21 cellular contexts compared by ENCODE assay signal in genomic region chr3:164851905-164852304, GRCh38.
DNase-seq lines count a peak whose midpoint lies in the region; ATAC-seq and TF ChIP-seq lines count a peak whose summit lies in the region.
"Had no signal": no experiment of that assay in that cellular context is flagged by ENCODE, and none has a peak within 500 bp of the region (broad histone marks: within the 10 kb centered on the region; RNA-seq: fewer than 3 reads in every experiment).

No MANE protein-coding gene starts in this region.

- CTCF ChIA-PET in PC-9 (lab: Charles Lee), result interaction anchor here (0.6 kb wide), 1 partner anchor 499 kb away, joined by 4 read pairs; no protein-coding TSS in a partner anchor
- CTCF ChIA-PET in GM10248 (lab: Yijun Ruan, JAX), result no interaction called here

- no peaks in the 10 kb centered on the region for H3K36me3 ChIP-seq in GM23338 (ENCODE audit: insufficient read depth)
- no peaks in the 10 kb centered on the region for H3K36me3 ChIP-seq in PC-9 (ENCODE audit: low read depth)
- H3K36me3 ChIP-seq: BE2C; BLaER1 treated with 17β-estradiol and CSF1 and Interleukin-3, amounts not matched to agents 10 nM and 100 nM had no signal

- H3K4me2 ChIP-seq in GM23338 (peak overlapping the region; percentile 69; the same call in 1 of the 2 replicates), PC-9 (no peak overlapping the region)
- H3K4me2 ChIP-seq: A549; BLaER1 treated with 17β-estradiol and CSF1 and Interleukin-3, amounts not matched to agents 10 nM and 100 nM had no signal

- DNase-seq in GM23338 (ENCODE audit: low spot score) (no peak), NCI-H69 (lab: John Stamatoyannopoulos, UW) (peak; percentile 72), PC-9 (no peak), GM10248 (ENCODE audit: extremely low spot score) (no peak), foreskin keratinocyte (no peak)
- no peak for DNase-seq in activated T-cell treated with anti-CD3 and anti-CD28 coated beads, Interleukin-2, amount 50 U/mL, for 72 hours
- DNase-seq: 8988T; ACHN; AML-193; BE2C; CD4-positive, alpha-beta T cell; CD8-positive, alpha-beta memory T cell; DMS53; DMS79 treated with DMSO at 0.1 percent for 48 hours; GF-D8; H7; HCEC 1CT had no signal

- H4K20me1 ChIP-seq in GM23338 (replicated peaks; ENCODE audit: insufficient read depth) (no peaks in the 10 kb centered on the region), PC-9 (ENCODE audit: insufficient read depth) (no peaks in the 10 kb centered on the region)
- H4K20me1 ChIP-seq: BLaER1 treated with 17β-estradiol and CSF1 and Interleukin-3, amounts not matched to agents 10 nM and 100 nM had no signal

- H3F3A ChIP-seq in GM23338 (replicated peaks; ENCODE audit: low read depth) (no peaks in the 10 kb centered on the region), PC-9 (ENCODE audit: insufficient read depth, low read depth) (no peaks in the 10 kb centered on the region)

- H3K4me1 ChIP-seq in GM23338 (ENCODE audit: insufficient read depth) (peaks cover 36% of the 10 kb centered on the region), PC-9 (replicated peaks; ENCODE audit: insufficient read depth) (no peaks in the 10 kb centered on the region), foreskin keratinocyte (no peaks in the 10 kb centered on the region)
- H3K4me1 ChIP-seq: A549, BE2C had no signal

- no peaks in the 10 kb centered on the region for H3K9me3 ChIP-seq in PC-9 (ENCODE audit: insufficient read depth, low read depth)
- H3K9me3 ChIP-seq: A549; BE2C; BLaER1 treated with 17β-estradiol and CSF1 and Interleukin-3, amounts not matched to agents 10 nM and 100 nM had no signal

- H3K27ac ChIP-seq in GM23338 (ENCODE audit: low read depth) (no peak overlapping the region), PC-9 (no peak overlapping the region), foreskin keratinocyte (no peak overlapping the region)
- H3K27ac ChIP-seq: A549; BLaER1 treated with 17β-estradiol and CSF1 and Interleukin-3, amounts not matched to agents 10 nM and 100 nM had no signal

- H3K79me2 ChIP-seq in GM23338 (replicated peaks; ENCODE audit: insufficient read depth) (no peaks in the 10 kb centered on the region), PC-9 (ENCODE audit: low read depth) (no peaks in the 10 kb centered on the region)

- H3K4me1 Mint-ChIP-seq in GM23338, result peaks cover 32% of the 10 kb centered on the region
- H3K4me1 Mint-ChIP-seq in activated T-cell treated with anti-CD3 and anti-CD28 coated beads, Interleukin-2, amount 50 U/mL, for 72 hours (ENCODE audit: low read depth), result no peaks in the 10 kb centered on the region
- H3K4me1 Mint-ChIP-seq: CD14-positive monocyte; CD8-positive, alpha-beta memory T cell had no signal

- no peaks in the 10 kb centered on the region for H3K9me3 Mint-ChIP-seq in GM23338
- peaks cover 2 to 5% of the 10 kb centered on the region in 2 donors for H3K9me3 Mint-ChIP-seq in activated T-cell treated with anti-CD3 and anti-CD28 coated beads, Interleukin-2, amount 50 U/mL, for 72 hours

- peaks cover 6% of the 10 kb centered on the region for H3K27me3 Mint-ChIP-seq in GM23338 (ENCODE audit: insufficient read depth, low read depth, poor library complexity)
- no peaks in the 10 kb centered on the region for H3K27me3 Mint-ChIP-seq in activated T-cell treated with anti-CD3 and anti-CD28 coated beads, Interleukin-2, amount 50 U/mL, for 72 hours (ENCODE audit: low read depth)
- H3K27me3 Mint-ChIP-seq: CD4-positive, alpha-beta T cell; CD8-positive, alpha-beta memory T cell had no signal

- POLR2A ChIA-PET in PC-9 (lab: Charles Lee; ENCODE audit: unreplicated experiment) (no interaction called here), GM10248 (lab: Yijun Ruan, JAX) (no interaction called here)

- no peak overlapping the region for H3K27ac Mint-ChIP-seq in GM23338
- no peak overlapping the region for H3K27ac Mint-ChIP-seq in activated T-cell treated with anti-CD3 and anti-CD28 coated beads, Interleukin-2, amount 50 U/mL, for 72 hours
- H3K27ac Mint-ChIP-seq: CD14-positive monocyte; CD4-positive, alpha-beta T cell; CD8-positive, alpha-beta memory T cell had no signal

- H3K27me3 ChIP-seq in GM23338 (ENCODE audit: insufficient read depth) (no peaks in the 10 kb centered on the region), PC-9 (ENCODE audit: insufficient read depth, low read depth) (no peaks in the 10 kb centered on the region), foreskin keratinocyte (no peaks in the 10 kb centered on the region)
- H3K27me3 ChIP-seq: BE2C; BLaER1 treated with 17β-estradiol and CSF1 and Interleukin-3, amounts not matched to agents 10 nM and 100 nM had no signal

- H3K9me2 ChIP-seq in GM23338 (ENCODE audit: insufficient read depth) (no peaks in the 10 kb centered on the region), PC-9 (ENCODE audit: insufficient read depth) (no peaks in the 10 kb centered on the region)

- no peaks in the 10 kb centered on the region for H3K36me3 Mint-ChIP-seq in GM23338 (ENCODE audit: low read depth)
- no peaks in the 10 kb centered on the region for H3K36me3 Mint-ChIP-seq in activated T-cell treated with anti-CD3 and anti-CD28 coated beads, Interleukin-2, amount 50 U/mL, for 72 hours (ENCODE audit: insufficient read depth in 2 of 2)
- H3K36me3 Mint-ChIP-seq: CD14-positive monocyte; CD8-positive, alpha-beta memory T cell had no signal

- H3K4me3 Mint-ChIP-seq in GM23338, result no peak overlapping the region
- no peak overlapping the region for H3K4me3 Mint-ChIP-seq in activated T-cell treated with anti-CD3 and anti-CD28 coated beads, Interleukin-2, amount 50 U/mL, for 72 hours
- H3K4me3 Mint-ChIP-seq: CD14-positive monocyte; CD4-positive, alpha-beta T cell; CD8-positive, alpha-beta memory T cell had no signal

- TF ChIP-seq CTCF in GM23338 (conservative IDR thresholded peaks at IDR 0.05; ENCODE audit: low read depth in 2 of 2) (no peak), PC-9 (conservative IDR thresholded peaks at IDR 0.05) (no peak), GM10248 (IDR thresholded peaks at IDR 0.05; ENCODE audit: control extremely low read depth, extremely low read depth, low read depth, missing control alignments) (no peak), foreskin keratinocyte (conservative IDR thresholded peaks at IDR 0.05) (no peak)

- BruUV-seq in PC-9 (replicated peaks; lab: Mats Ljungman, UMichigan), result no TSS peak

- ATAC-seq in GM23338, result no peak
- no peak for ATAC-seq in SK-N-SH treated with all-trans-retinoic acid at 6 μM for 48 hours
- ATAC-seq in activated T-cell treated with anti-CD3 and anti-CD28 coated beads, Interleukin-2, amount 50 U/mL, for 72 hours (replicated peaks in 1 of 2), result no peak
- ATAC-seq in foreskin keratinocyte, result no peak
- ATAC-seq: A549 had no signal

- H2AFZ ChIP-seq in GM23338, result no peak overlapping the region
- H2AFZ ChIP-seq in PC-9, result peak overlapping the region; percentile 7; the same call in 1 of the 2 replicates

- no peak overlapping the region for H3K4me3 ChIP-seq in GM23338
- no peak overlapping the region for H3K4me3 ChIP-seq in PC-9
- H3K4me3 ChIP-seq: A549; BLaER1 treated with 17β-estradiol and CSF1 and Interleukin-3, amounts not matched to agents 10 nM and 100 nM had no signal

- intact Hi-C loops in PC-9 (cut with micrococcal nuclease; ENCODE audit: unreplicated experiment), result no loop called here

TF ChIP-seq in GM23338, 12 proteins besides CTCF, POLR2A, EP300 and RAD21:
- no peak for TF ChIP-seq STAT1 (IDR thresholded peaks at IDR 0.05; ENCODE audit: unreplicated experiment)
- TF ChIP-seq ZNF331 (CRISPR knock-in tag; IDR thresholded peaks at IDR 0.05; ENCODE audit: low read depth), result no peak

TF ChIP-seq in SK-N-SH treated with all-trans-retinoic acid at 6 μM for 48 hours, 23 proteins besides CTCF, POLR2A, EP300 and RAD21 (continues in another document):
- peak; percentile 64 for TF ChIP-seq ZNF70 (CRISPR knock-in tag; IDR thresholded peaks at IDR 0.05)
- peak; percentile 66 for TF ChIP-seq ISL1 (CRISPR knock-in tag; IDR thresholded peaks at IDR 0.05)
- TF ChIP-seq, protein P1, sequence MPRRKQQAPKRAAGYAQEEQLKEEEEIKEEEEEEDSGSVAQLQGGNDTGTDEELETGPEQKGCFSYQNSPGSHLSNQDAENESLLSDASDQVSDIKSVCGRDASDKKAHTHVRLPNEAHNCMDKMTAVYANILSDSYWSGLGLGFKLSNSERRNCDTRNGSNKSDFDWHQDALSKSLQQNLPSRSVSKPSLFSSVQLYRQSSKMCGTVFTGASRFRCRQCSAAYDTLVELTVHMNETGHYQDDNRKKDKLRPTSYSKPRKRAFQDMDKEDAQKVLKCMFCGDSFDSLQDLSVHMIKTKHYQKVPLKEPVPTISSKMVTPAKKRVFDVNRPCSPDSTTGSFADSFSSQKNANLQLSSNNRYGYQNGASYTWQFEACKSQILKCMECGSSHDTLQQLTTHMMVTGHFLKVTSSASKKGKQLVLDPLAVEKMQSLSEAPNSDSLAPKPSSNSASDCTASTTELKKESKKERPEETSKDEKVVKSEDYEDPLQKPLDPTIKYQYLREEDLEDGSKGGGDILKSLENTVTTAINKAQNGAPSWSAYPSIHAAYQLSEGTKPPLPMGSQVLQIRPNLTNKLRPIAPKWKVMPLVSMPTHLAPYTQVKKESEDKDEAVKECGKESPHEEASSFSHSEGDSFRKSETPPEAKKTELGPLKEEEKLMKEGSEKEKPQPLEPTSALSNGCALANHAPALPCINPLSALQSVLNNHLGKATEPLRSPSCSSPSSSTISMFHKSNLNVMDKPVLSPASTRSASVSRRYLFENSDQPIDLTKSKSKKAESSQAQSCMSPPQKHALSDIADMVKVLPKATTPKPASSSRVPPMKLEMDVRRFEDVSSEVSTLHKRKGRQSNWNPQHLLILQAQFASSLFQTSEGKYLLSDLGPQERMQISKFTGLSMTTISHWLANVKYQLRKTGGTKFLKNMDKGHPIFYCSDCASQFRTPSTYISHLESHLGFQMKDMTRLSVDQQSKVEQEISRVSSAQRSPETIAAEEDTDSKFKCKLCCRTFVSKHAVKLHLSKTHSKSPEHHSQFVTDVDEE (CRISPR knock-in tag; IDR thresholded peaks at IDR 0.05), result peak; percentile 72; the same call in 1 of the 2 replicates
- TF ChIP-seq ZC3H10 (CRISPR knock-in tag; IDR thresholded peaks at IDR 0.05), result no peak
- 0 out of 2 replicates have a peak, but pooled peaks have one; percentile 56 for TF ChIP-seq PPARA (CRISPR knock-in tag; IDR thresholded peaks at IDR 0.05; ENCODE audit: borderline replicate concordance)
- TF ChIP-seq ZNF565 (CRISPR knock-in tag; conservative IDR thresholded peaks at IDR 0.05; ENCODE audit: low read depth), result no peak
- peak; percentile 63; the same call in 1 of the 2 replicates for TF ChIP-seq TCF4 (CRISPR knock-in tag; IDR thresholded peaks at IDR 0.05; ENCODE audit: borderline replicate concordance)
- no peak for TF ChIP-seq ARNTL (CRISPR knock-in tag; IDR thresholded peaks at IDR 0.05; ENCODE audit: borderline replicate concordance, low read depth)
